In genomic region chr17:43210576-43210975, GRCh38 we compare ENCODE assay signal across 12 cellular contexts. TPM values are rescaled to one million over a fixed set of nuclear protein-coding genes. Genes with fewer than 3 reads are reported as not detected.
DNase-seq lines count a peak whose midpoint lies in the region; TF ChIP-seq lines count a peak whose summit lies in the region.
"Had no signal": no experiment of that assay in that cellular context is flagged by ENCODE, and none has a peak within 500 bp of the region (broad histone marks: within the 10 kb centered on the region; RNA-seq: fewer than 3 reads in every experiment).

No MANE protein-coding gene starts in this region.

- H3K4me1 ChIP-seq in CD4-positive, alpha-beta memory T cell (ENCODE audit: insufficient read depth, low read length), result peaks cover 22% of the 10 kb centered on the region

- H3K4me3 ChIP-seq in CD4-positive, alpha-beta memory T cell (ENCODE audit: low read length in 2 of 2), result no peak overlapping the region
- no peak overlapping the region for H3K4me3 ChIP-seq in H7 (ENCODE audit: insufficient read depth, low read depth, low read length)

- no TSS peak for BruUV-seq in MCF 10A (replicated peaks; lab: Mats Ljungman, UMichigan)

- H3K36me3 Mint-ChIP-seq in CD4-positive, alpha-beta memory T cell, result peaks cover 19 to 51% of the 10 kb centered on the region in 2 donors
- peaks cover 91% of the 10 kb centered on the region for H3K36me3 Mint-ChIP-seq in MCF 10A (ENCODE audit: insufficient read depth, unreplicated experiment)
- peaks cover 37% of the 10 kb centered on the region for H3K36me3 Mint-ChIP-seq in nephron progenitor cell (ENCODE audit: low read depth)

- peak overlapping the region; percentile 84 to 99 (median 98) for H3K27ac Mint-ChIP-seq in CD4-positive, alpha-beta memory T cell
- no peak overlapping the region for H3K27ac Mint-ChIP-seq in MCF 10A (ENCODE audit: low read depth, unreplicated experiment)
- H3K27ac Mint-ChIP-seq in nephron progenitor cell, result no peak overlapping the region

- POLR2A ChIA-PET in CD4-positive, alpha-beta memory T cell (lab: Charles Lee; ENCODE audit: partially characterized antibody), result interaction anchor here (1.3 to 8.1 kb wide), 7 partner anchors 10 to 178 kb away, joined by 4 to 128 read pairs (median 23); partner anchors contain the start of gene NBR1
- POLR2A ChIA-PET in MCF 10A (lab: Yijun Ruan, JAX), result interaction anchor here (1.1 to 1.8 kb wide), 4 partner anchors 11 to 37 kb away, joined by 3 to 10 read pairs (median 4); no protein-coding TSS in a partner anchor

- no peaks in the 10 kb centered on the region for H3K27me3 ChIP-seq in CD4-positive, alpha-beta memory T cell (ENCODE audit: insufficient read depth, low read length)
- H3K27me3 ChIP-seq in H7 (ENCODE audit: control insufficient read depth, insufficient read depth, low read length), result no peaks in the 10 kb centered on the region
- H3K27me3 ChIP-seq: suprapubic skin had no signal

- no peak for TF ChIP-seq CTCF in MCF 10A (IDR thresholded peaks at IDR 0.05; ENCODE audit: unreplicated experiment)
- no peak for TF ChIP-seq CTCF in nephron progenitor cell (IDR thresholded peaks at IDR 0.05)

- peaks cover 17 to 43% (median 25%) of the 10 kb centered on the region in 4 donors for H3K4me1 Mint-ChIP-seq in CD4-positive, alpha-beta memory T cell
- H3K4me1 Mint-ChIP-seq in MCF 10A (ENCODE audit: insufficient read depth, unreplicated experiment) (peaks cover 8% of the 10 kb centered on the region), nephron progenitor cell (peaks cover 29% of the 10 kb centered on the region)

- H3K27me3 Mint-ChIP-seq in CD4-positive, alpha-beta memory T cell, result no peaks in the 10 kb centered on the region
- H3K27me3 Mint-ChIP-seq in MCF 10A (ENCODE audit: insufficient read depth, unreplicated experiment) (no peaks in the 10 kb centered on the region), nephron progenitor cell (ENCODE audit: low read depth, poor library complexity) (peaks cover 3% of the 10 kb centered on the region)

- CTCF ChIA-PET in CD4-positive, alpha-beta memory T cell (lab: Charles Lee; ENCODE audit: partially characterized antibody), result interaction anchor here (1.6 to 2.6 kb wide), 3 partner anchors 99 to 122 kb away, joined by 3 to 11 read pairs (median 6); no protein-coding TSS in a partner anchor
- CTCF ChIA-PET in MCF 10A (lab: Yijun Ruan, JAX), result interaction anchor here (0.6 to 0.7 kb wide), 3 partner anchors 77 to 898 kb away, joined by 3 to 4 read pairs (median 3); no protein-coding TSS in a partner anchor

- H3K9me3 ChIP-seq in CD4-positive, alpha-beta memory T cell (ENCODE audit: control insufficient read depth in 1 of 2, low read length in 2 of 2), result no peaks in the 10 kb centered on the region
- H3K9me3 ChIP-seq in KOPT-K1 (ENCODE audit: insufficient read depth, low read length, poor library complexity, severe bottlenecking), result no peaks in the 10 kb centered on the region
- H3K9me3 ChIP-seq: suprapubic skin had no signal

- intact Hi-C loops in CD4-positive, alpha-beta memory T cell (cut with micrococcal nuclease), result loop anchor here (5.0 kb wide), 1 partner anchor 83 kb away; the partner anchor contains the start of gene BRCA1
- intact Hi-C loops in MCF 10A (cut with micrococcal nuclease), result loop anchor here (5.0 kb wide), 1 partner anchor 188 kb away; the partner anchor contains the start of gene VAT1

- peak overlapping the region; percentile 92 to 100 (median 99) for H3K4me3 Mint-ChIP-seq in CD4-positive, alpha-beta memory T cell
- peak overlapping the region; percentile 69 for H3K4me3 Mint-ChIP-seq in MCF 10A (ENCODE audit: unreplicated experiment)
- H3K4me3 Mint-ChIP-seq in nephron progenitor cell, result peak overlapping the region; percentile 94

- H3K9me3 Mint-ChIP-seq in CD4-positive, alpha-beta memory T cell, result no peaks in the 10 kb centered on the region
- H3K9me3 Mint-ChIP-seq in MCF 10A (ENCODE audit: unreplicated experiment) (no peaks in the 10 kb centered on the region), nephron progenitor cell (no peaks in the 10 kb centered on the region)

- no peak for DNase-seq in CD4-positive, alpha-beta memory T cell
- DNase-seq in MCF 10A (ENCODE audit: unreplicated experiment) (no peak), nephron progenitor cell (no peak), H7 (no peak), NCI-H2081 (lab: John Stamatoyannopoulos, UW) (no peak), SW 1271 (lab: John Stamatoyannopoulos, UW) (no peak), GM03348 (ENCODE audit: low spot score) (no peak)
- DNase-seq: left cardiac atrium had no signal

- H3K27ac ChIP-seq in CD4-positive, alpha-beta memory T cell (ENCODE audit: low read depth, low read length), result peak overlapping the region; percentile 87
- H3K27ac ChIP-seq in KOPT-K1 (ENCODE audit: low read depth, low read length, poor library complexity, severe bottlenecking), result peak overlapping the region; percentile 79

- H3K36me3 ChIP-seq in CD4-positive, alpha-beta memory T cell (ENCODE audit: insufficient read depth, low read length), result peaks cover 12% of the 10 kb centered on the region
- H3K36me3 ChIP-seq in KOPT-K1 (ENCODE audit: insufficient read depth, low read length), result peaks cover 20% of the 10 kb centered on the region; the same call in 1 of the 2 replicates
- H3K36me3 ChIP-seq in H7 (replicated peaks; ENCODE audit: control insufficient read depth, insufficient read depth, low read length), result no peaks in the 10 kb centered on the region

RNA-seq across cellular contexts. Expression of gene TMEM106A, which starts 1.1 kb away (rescaled TPM):
- 10 to 100 TPM; 12.5 to 12.8 TPM for total RNA-seq in CD4-positive, alpha-beta memory T cell
- 1 to 10 TPM; 1.5 to 3.5 TPM for polyA plus RNA-seq in CD4-positive, alpha-beta memory T cell
- total RNA-seq in MCF 10A (2022), result 2.1 and 2.2 TPM in 2 replicates
- total RNA-seq in H7 (2014; rRNA removed; shearing (Covaris generic)), result 0.96 and 1.7 TPM in 2 replicates

RNA-seq across cellular contexts. Expression of gene CCDC200, which starts 17.8 kb away (rescaled TPM):
- 1 to 10 TPM; 1.3 to 2.1 TPM for total RNA-seq in CD4-positive, alpha-beta memory T cell
- polyA plus RNA-seq in CD4-positive, alpha-beta memory T cell, result under 1 TPM in 1 of 2 donors, not detected in 1; 0.70 TPM
- total RNA-seq in MCF 10A (2022), result not detected in 2 replicates
- total RNA-seq in H7 (2014; rRNA removed; shearing (Covaris generic)), result not detected in 2 replicates
- total RNA-seq: left cardiac atrium, M059J, skeletal muscle tissue, suprapubic skin had no signal

RNA-seq across cellular contexts. Expression of gene RNU2-1, which starts 23.2 kb away (rescaled TPM):
- total RNA-seq in CD4-positive, alpha-beta memory T cell, result 1,000 to 10,000 TPM; 2,221 to 3,168 TPM
- not detected for polyA plus RNA-seq in CD4-positive, alpha-beta memory T cell
- 4,245 and 4,277 TPM in 2 replicates for total RNA-seq in MCF 10A (2022)
- not detected in 2 replicates for total RNA-seq in H7 (2014; rRNA removed; shearing (Covaris generic))
- total RNA-seq: M059J, skeletal muscle tissue, suprapubic skin had no signal

RNA-seq across cellular contexts. Expression of gene NBR1, which starts 39.6 kb away (rescaled TPM):
- total RNA-seq in CD4-positive, alpha-beta memory T cell, result 10 to 100 TPM; 90.3 to 93.2 TPM
- 10 to 100 TPM; 66.1 to 76.3 TPM for polyA plus RNA-seq in CD4-positive, alpha-beta memory T cell
- 105 and 106 TPM in 2 replicates for total RNA-seq in MCF 10A (2022)
- 44.2 and 60.1 TPM in 2 replicates for total RNA-seq in H7 (2014; rRNA removed; shearing (Covaris generic))

Comparison
In these comparisons a context has a peak if more than half of its experiments do, and no peak if none do; other contexts are left out.
1. H3K27ac Mint-ChIP-seq: peak in CD4-positive, alpha-beta memory T cell (7 of 7); none in MCF 10A (single experiment) and nephron progenitor cell (single experiment).
2. RNA of gene RNU2-1, which starts 23.2 kb away (total RNA-seq): 4,245 to 4,277 TPM in MCF 10A and 2,221 to 3,168 TPM in CD4-positive, alpha-beta memory T cell; not detected in H7; every median in the first group is over 1,000 times any median in the second.
3. Peak in every context shown above with its lines, with median percentiles within 50 percentile points of each other: H3K4me3 Mint-ChIP-seq.